Comparison of ENCODE assay signal across 24 cellular contexts in the genomic region with DNA sequence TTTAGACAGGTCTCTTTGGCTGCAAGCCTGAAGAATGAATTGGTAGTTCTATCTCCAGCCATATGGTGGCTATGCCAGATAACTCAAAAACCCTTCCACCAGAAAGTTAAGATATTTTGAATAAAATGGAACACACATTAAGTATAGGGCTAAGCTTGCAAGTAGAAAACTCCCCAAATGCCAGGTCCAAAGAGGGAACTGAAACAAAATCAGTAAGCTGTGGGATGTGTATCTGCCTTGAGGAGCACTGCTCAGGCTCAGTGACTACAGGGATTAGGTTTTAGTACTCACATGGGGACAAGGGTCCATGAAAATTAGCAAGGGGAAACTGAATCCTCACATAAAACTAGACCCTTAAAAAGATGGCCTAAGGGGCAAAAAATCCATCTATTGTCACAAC.
DNase-seq lines count a peak whose midpoint lies in the region; ATAC-seq, FAIRE-seq and TF ChIP-seq lines count a peak whose summit lies in the region.
"Had no signal": no experiment of that assay in that cellular context is flagged by ENCODE, and none has a peak within 500 bp of the region (broad histone marks: within the 10 kb centered on the region; RNA-seq: fewer than 3 reads in every experiment).

No MANE protein-coding gene starts in this region.

- H3K27ac Mint-ChIP-seq in CD4-positive, alpha-beta T cell, result no peak overlapping the region
- H3K27ac Mint-ChIP-seq: B cell; CD4-positive, CD25-positive, alpha-beta regulatory T cell; HFFc6; IgD-negative memory B cell had no signal

- H3K4me3 ChIP-seq in A549 (no peak overlapping the region), RWPE2 (ENCODE audit: severe bottlenecking) (no peak overlapping the region), psoas muscle (no peak overlapping the region)
- H3K4me3 ChIP-seq: BLaER1 treated with 17β-estradiol and CSF1 and Interleukin-3, amounts not matched to agents 10 nM and 100 nM had no signal

- H3K27ac ChIP-seq in A549, result peak overlapping the region; percentile 7 to 77; a peak in 2 of 6 replicates
- peak overlapping the region; percentile 100 for H3K27ac ChIP-seq in RWPE2 (ENCODE audit: poor library complexity, severe bottlenecking)
- H3K27ac ChIP-seq in epithelial cell of prostate, result peak overlapping the region; percentile 91
- no peak overlapping the region for H3K27ac ChIP-seq in psoas muscle
- no peak overlapping the region for H3K27ac ChIP-seq in CD4-positive, alpha-beta T cell (ENCODE audit: low read depth, low read length)
- H3K27ac ChIP-seq: BLaER1 treated with 17β-estradiol and CSF1 and Interleukin-3, amounts not matched to agents 10 nM and 100 nM; HL-60 had no signal

- DNase-seq in A549 (ENCODE audit: low read depth in 1 of 2, low spot score in 1 of 2) (no peak), HTR-8/SVneo (ENCODE audit: insufficient read length, low spot score) (no peak), RWPE2 (ENCODE audit: low spot score) (no peak), epithelial cell of prostate (ENCODE audit: low read depth, low spot score) (no peak), NCI-H1105 treated with DMSO at 0.1 percent for 48 hours (lab: John Stamatoyannopoulos, UW) (no peak), psoas muscle (no peak)
- DNase-seq in CD4-positive, alpha-beta T cell, result no peak
- DNase-seq: 8988T; Caco-2; CD4-positive, CD25-positive, alpha-beta regulatory T cell; DMS153; DMS79; GDM1; GOT3; H7; HFFc6; KBM-7 had no signal

- POLR2A ChIA-PET in A549 (lab: Yijun Ruan, JAX), result no interaction called here
- POLR2A ChIA-PET in CD4-positive, alpha-beta T cell (lab: Charles Lee), result no interaction called here

- no peaks in the 10 kb centered on the region for H3K9me3 Mint-ChIP-seq in CD4-positive, alpha-beta T cell
- H3K9me3 Mint-ChIP-seq: HFFc6, IgD-negative memory B cell had no signal

- FAIRE-seq in A549 (lab: Jason Lieb, UNC) (no peak), HTR-8/SVneo (lab: Jason Lieb, UNC) (peak; percentile 13)
- FAIRE-seq: D721Med had no signal

- H3K4me1 Mint-ChIP-seq in CD4-positive, alpha-beta T cell (ENCODE audit: low read depth), result no peaks in the 10 kb centered on the region
- H3K4me1 Mint-ChIP-seq: B cell; CD4-positive, CD25-positive, alpha-beta regulatory T cell; IgD-negative memory B cell had no signal

- H3K36me3 ChIP-seq in RWPE2 (ENCODE audit: low read depth) (peaks cover 3% of the 10 kb centered on the region; the same call in 1 of the 2 replicates), psoas muscle (ENCODE audit: insufficient read depth in 1 of 2, low read depth in 1 of 2) (no peaks in the 10 kb centered on the region)

- H3K9me3 ChIP-seq in A549 (no peaks in the 10 kb centered on the region), RWPE2 (ENCODE audit: severe bottlenecking) (no peaks in the 10 kb centered on the region), psoas muscle (no peaks in the 10 kb centered on the region)
- no peaks in the 10 kb centered on the region for H3K9me3 ChIP-seq in CD4-positive, alpha-beta T cell (ENCODE audit: control insufficient read depth, low read length)
- H3K9me3 ChIP-seq: BLaER1 treated with 17β-estradiol and CSF1 and Interleukin-3, amounts not matched to agents 10 nM and 100 nM; Caco-2 had no signal

- TF ChIP-seq CTCF in A549 (IDR thresholded peaks at IDR 0.05), result no peak
- no peak for TF ChIP-seq CTCF in RWPE2 (IDR thresholded peaks at IDR 0.05; ENCODE audit: poor library complexity, severe bottlenecking)
- TF ChIP-seq CTCF in psoas muscle (IDR thresholded peaks at IDR 0.05), result no peak
- TF ChIP-seq CTCF in CD4-positive, alpha-beta T cell (IDR thresholded peaks at IDR 0.05), result no peak

- no peak for TF ChIP-seq POLR2A in A549 (IDR thresholded peaks at IDR 0.05; ENCODE audit: low read length)

- intact Hi-C loops in psoas muscle (cut with DNase I), result no loop called here
- intact Hi-C loops in CD4-positive, alpha-beta T cell (cut with DNase I, micrococcal nuclease), result no loop called here

- no peak overlapping the region for H3K4me3 Mint-ChIP-seq in CD4-positive, alpha-beta T cell
- H3K4me3 Mint-ChIP-seq: B cell; CD4-positive, CD25-positive, alpha-beta regulatory T cell; HFFc6; IgD-negative memory B cell had no signal

- H3K36me3 Mint-ChIP-seq in CD4-positive, alpha-beta T cell (ENCODE audit: low read depth), result no peaks in the 10 kb centered on the region
- H3K36me3 Mint-ChIP-seq: CD4-positive, CD25-positive, alpha-beta regulatory T cell; IgD-negative memory B cell had no signal

- CTCF ChIA-PET in A549 (lab: Yijun Ruan, JAX), result interaction anchor here (0.6 kb wide), 1 partner anchor 334 kb away, joined by 3 read pairs; no protein-coding TSS in a partner anchor
- CTCF ChIA-PET in CD4-positive, alpha-beta T cell (lab: Charles Lee), result no interaction called here

- no peak for TF ChIP-seq RAD21 in A549 (conservative IDR thresholded peaks at IDR 0.05 in 1 of 2, IDR thresholded peaks at IDR 0.05 in 1 of 2)

- no peaks in the 10 kb centered on the region for H3K27me3 Mint-ChIP-seq in CD4-positive, alpha-beta T cell
- H3K27me3 Mint-ChIP-seq: B cell; CD4-positive, CD25-positive, alpha-beta regulatory T cell; IgD-negative memory B cell had no signal

- ATAC-seq in A549, result no peak
- ATAC-seq in RWPE2 (ENCODE audit: low read depth), result no peak
- ATAC-seq in GM21528 (IDR thresholded peaks at IDR 0.05; ENCODE audit: low FRiP score, unreplicated experiment), result no peak
- no peak for ATAC-seq in psoas muscle
- no peak for ATAC-seq in CD4-positive, alpha-beta T cell (ENCODE audit: poor library complexity)
- ATAC-seq: HCT116 had no signal

- peaks cover 23% of the 10 kb centered on the region for H3K4me1 ChIP-seq in A549
- peaks cover 40% of the 10 kb centered on the region for H3K4me1 ChIP-seq in RWPE2 (ENCODE audit: insufficient read depth, poor library complexity, severe bottlenecking)
- H3K4me1 ChIP-seq in psoas muscle, result no peaks in the 10 kb centered on the region

- no peak for TF ChIP-seq EP300 in A549 (IDR thresholded peaks at IDR 0.05)

- no peaks in the 10 kb centered on the region for H3K27me3 ChIP-seq in RWPE2 (ENCODE audit: insufficient read depth, poor library complexity, severe bottlenecking)
- H3K27me3 ChIP-seq in psoas muscle (ENCODE audit: insufficient read depth in 3 of 3, low read length in 2 of 3), result no peaks in the 10 kb centered on the region
- no peaks in the 10 kb centered on the region for H3K27me3 ChIP-seq in CD4-positive, alpha-beta T cell (ENCODE audit: control insufficient read depth, insufficient read depth, low read length)
- H3K27me3 ChIP-seq: BLaER1 treated with 17β-estradiol and CSF1 and Interleukin-3, amounts not matched to agents 10 nM and 100 nM had no signal

- no peak overlapping the region for H3K4me2 ChIP-seq in A549

TF ChIP-seq in A549, 52 proteins besides CTCF, POLR2A, EP300 and RAD21:
- TF ChIP-seq CHD4 (IDR thresholded peaks at IDR 0.05; ENCODE audit: borderline replicate concordance) (no peak), JUN (IDR thresholded peaks at IDR 0.05) (no peak), SREBF2 (IDR thresholded peaks at IDR 0.05) (no peak), CBX2 (IDR thresholded peaks at IDR 0.05; ENCODE audit: borderline replicate concordance, low read depth) (no peak), RARB (CRISPR knock-in tag; IDR thresholded peaks at IDR 0.05) (no peak), EHF (CRISPR knock-in tag; IDR thresholded peaks at IDR 0.05) (no peak), RNF2 (IDR thresholded peaks at IDR 0.05; ENCODE audit: borderline replicate concordance, low read depth) (no peak), HOXB5 (CRISPR knock-in tag; IDR thresholded peaks at IDR 0.05) (no peak), FOXS1 (CRISPR knock-in tag; IDR thresholded peaks at IDR 0.05) (no peak)
- TF ChIP-seq, protein P1, sequence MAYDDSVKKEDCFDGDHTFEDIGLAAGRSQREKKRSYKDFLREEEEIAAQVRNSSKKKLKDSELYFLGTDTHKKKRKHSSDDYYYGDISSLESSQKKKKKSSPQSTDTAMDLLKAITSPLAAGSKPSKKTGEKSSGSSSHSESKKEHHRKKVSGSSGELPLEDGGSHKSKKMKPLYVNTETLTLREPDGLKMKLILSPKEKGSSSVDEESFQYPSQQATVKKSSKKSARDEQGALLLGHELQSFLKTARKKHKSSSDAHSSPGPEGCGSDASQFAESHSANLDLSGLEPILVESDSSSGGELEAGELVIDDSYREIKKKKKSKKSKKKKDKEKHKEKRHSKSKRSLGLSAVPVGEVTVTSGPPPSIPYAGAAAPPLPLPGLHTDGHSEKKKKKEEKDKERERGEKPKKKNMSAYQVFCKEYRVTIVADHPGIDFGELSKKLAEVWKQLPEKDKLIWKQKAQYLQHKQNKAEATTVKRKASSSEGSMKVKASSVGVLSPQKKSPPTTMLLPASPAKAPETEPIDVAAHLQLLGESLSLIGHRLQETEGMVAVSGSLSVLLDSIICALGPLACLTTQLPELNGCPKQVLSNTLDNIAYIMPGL (CRISPR knock-in tag; IDR thresholded peaks at IDR 0.05; ENCODE audit: borderline replicate concordance), result no peak
- TF ChIP-seq, protein P2, sequence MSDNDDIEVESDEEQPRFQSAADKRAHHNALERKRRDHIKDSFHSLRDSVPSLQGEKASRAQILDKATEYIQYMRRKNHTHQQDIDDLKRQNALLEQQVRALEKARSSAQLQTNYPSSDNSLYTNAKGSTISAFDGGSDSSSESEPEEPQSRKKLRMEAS (IDR thresholded peaks at IDR 0.05), result no peak
- TF ChIP-seq, protein P3, sequence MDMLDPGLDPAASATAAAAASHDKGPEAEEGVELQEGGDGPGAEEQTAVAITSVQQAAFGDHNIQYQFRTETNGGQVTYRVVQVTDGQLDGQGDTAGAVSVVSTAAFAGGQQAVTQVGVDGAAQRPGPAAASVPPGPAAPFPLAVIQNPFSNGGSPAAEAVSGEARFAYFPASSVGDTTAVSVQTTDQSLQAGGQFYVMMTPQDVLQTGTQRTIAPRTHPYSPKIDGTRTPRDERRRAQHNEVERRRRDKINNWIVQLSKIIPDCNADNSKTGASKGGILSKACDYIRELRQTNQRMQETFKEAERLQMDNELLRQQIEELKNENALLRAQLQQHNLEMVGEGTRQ (IDR thresholded peaks at IDR 0.05), result no peak

Comparison
In these comparisons a context has a peak if more than half of its experiments do, and no peak if none do; other contexts are left out.
1. H3K27ac ChIP-seq: peak in A549 (2 of 2), RWPE2 (single experiment) and epithelial cell of prostate (single experiment); none in psoas muscle (single experiment) and CD4-positive, alpha-beta T cell (single experiment).